In the genomic region with DNA sequence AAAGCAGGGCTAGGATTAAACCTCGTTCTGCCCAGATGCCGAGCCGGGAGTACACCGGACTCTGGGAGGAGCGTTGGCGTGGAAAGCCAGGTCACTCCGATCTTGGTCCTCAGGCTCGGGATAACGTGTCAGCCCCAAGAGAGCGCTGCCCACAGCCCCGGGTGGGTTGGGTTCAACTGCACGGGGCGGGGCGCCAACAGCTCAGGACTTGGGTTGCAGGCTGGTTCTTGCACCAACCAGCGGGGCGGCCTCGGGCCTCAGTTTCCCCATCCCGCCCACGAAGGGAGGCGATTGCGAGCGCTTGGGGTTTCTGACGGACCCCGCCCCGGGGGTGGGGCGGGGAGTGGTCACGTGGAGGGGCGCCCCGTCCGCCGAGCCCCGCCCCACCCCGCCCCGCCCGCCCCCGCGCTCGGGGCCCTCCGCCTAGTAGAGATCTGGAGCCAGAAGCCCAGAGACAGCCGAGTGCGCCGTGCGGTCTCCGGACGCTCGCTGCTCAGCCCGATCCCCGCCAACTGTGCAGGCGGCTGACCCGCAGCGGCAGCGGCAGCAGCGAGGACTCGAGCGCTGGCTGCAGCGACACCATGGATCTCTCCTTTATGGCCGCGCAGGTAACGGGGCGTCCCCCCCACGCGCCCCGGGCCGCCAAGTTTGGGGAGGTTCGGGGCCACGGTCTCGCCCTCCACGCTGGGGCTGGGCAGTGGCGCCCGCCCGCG, we compare ENCODE assay signal across 8 cellular contexts. TPM values are rescaled to one million over a fixed set of nuclear protein-coding genes. Genes with fewer than 3 reads are reported as not detected.
A peak's percentile ranks its signal among the peaks of the same experiment; 100 is the strongest.
DNase-seq lines count a peak whose midpoint lies in the region; ATAC-seq and TF ChIP-seq lines count a peak whose summit lies in the region.

A gene (plus strand): TSS at position 443 of the 713 bp plus-strand sequence. CDS start 139 bp downstream, at position 582.

- H3K36me3 ChIP-seq in body of pancreas (replicated peaks in 1 of 2; ENCODE audit: insufficient read depth in 1 of 2, low read depth in 2 of 2) (no peaks in the 10 kb centered on the region), iPS-20b (ENCODE audit: insufficient read depth, low read depth, low read length) (peaks cover 6% of the 10 kb centered on the region; the same call in 1 of the 2 replicates), skeletal muscle tissue (ENCODE audit: control insufficient read depth in 3 of 3, insufficient read depth in 3 of 3, low read length in 3 of 3) (no peaks in the 10 kb centered on the region)

- H3K9me3 ChIP-seq in T-helper 17 cell (ENCODE audit: control insufficient read depth, low read length, poor library complexity, severe bottlenecking) (no peaks in the 10 kb centered on the region), body of pancreas (no peaks in the 10 kb centered on the region), iPS-20b (ENCODE audit: insufficient read depth, low read depth, low read length) (no peaks in the 10 kb centered on the region), skeletal muscle tissue (ENCODE audit: control insufficient read depth in 3 of 3, low read length in 3 of 3) (no peaks in the 10 kb centered on the region)

- CTCF ChIA-PET in Calu3 (lab: Charles Lee), result no interaction called here

- H3K9ac ChIP-seq in iPS-20b (ENCODE audit: low read depth, low read length) (peak within 1 kb of the TSS; percentile 82), skeletal muscle tissue (ENCODE audit: low read depth in 1 of 3, low read length in 3 of 3) (peak within 1 kb of the TSS; percentile 45 to 89 (median 56))

- no peak within 1 kb of the TSS for H3K27ac Mint-ChIP-seq in Calu3 (ENCODE audit: unreplicated experiment)
- H3K27ac Mint-ChIP-seq in T-helper 17 cell, result peak within 1 kb of the TSS; percentile 8

- intact Hi-C loops in Calu3 (cut with micrococcal nuclease; ENCODE audit: unreplicated experiment) (no loop called here), body of pancreas (cut with DNase I) (no loop called here)

- H3K4me3 ChIP-seq in body of pancreas (peak within 1 kb of the TSS; percentile 18 to 51), iPS-20b (ENCODE audit: low read length) (peak within 1 kb of the TSS; percentile 73), skeletal muscle tissue (ENCODE audit: low read length in 3 of 3) (peak within 1 kb of the TSS; percentile 64 to 82 (median 71))

- peaks cover 62% of the 10 kb centered on the region for H3K27me3 Mint-ChIP-seq in Calu3 (ENCODE audit: unreplicated experiment)
- peaks cover 48% of the 10 kb centered on the region for H3K27me3 Mint-ChIP-seq in T-helper 17 cell

- BruUV-seq in Calu3 (replicated peaks; lab: Mats Ljungman, UMichigan), result no TSS peak

- ATAC-seq in HG03066 (IDR thresholded peaks at IDR 0.05; ENCODE audit: low read depth, unreplicated experiment), result peak; percentile 60
- peak; percentile 86 for ATAC-seq in T-helper 17 cell
- ATAC-seq in body of pancreas, result peak; percentile 84
- no peak for ATAC-seq in HG03045 (IDR thresholded peaks at IDR 0.05; ENCODE audit: unreplicated experiment)
- no peak for ATAC-seq in GM21360 (IDR thresholded peaks at IDR 0.05; ENCODE audit: unreplicated experiment)

- H3K4me3 Mint-ChIP-seq in Calu3 (ENCODE audit: low read depth, unreplicated experiment) (peak within 1 kb of the TSS; percentile 72), T-helper 17 cell (peak within 1 kb of the TSS; percentile 87)

- H3K27ac ChIP-seq in body of pancreas, result peak within 1 kb of the TSS in 3 of 4 donors; percentile 3 to 42 (median 35)
- no peak within 1 kb of the TSS for H3K27ac ChIP-seq in iPS-20b (ENCODE audit: low read length)
- peak within 1 kb of the TSS; percentile 30 for H3K27ac ChIP-seq in skeletal muscle tissue (ENCODE audit: low read depth, low read length)

- H3K27me3 ChIP-seq in body of pancreas (no peaks in the 10 kb centered on the region), iPS-20b (ENCODE audit: insufficient read depth, low read length) (peaks cover 56% of the 10 kb centered on the region), skeletal muscle tissue (ENCODE audit: control insufficient read depth in 3 of 3, insufficient read depth in 3 of 3, low read length in 3 of 3) (peaks cover 8 to 33% (median 8%) of the 10 kb centered on the region in 3 donors)

- peak; percentile 50 for DNase-seq in Calu3
- DNase-seq in T-helper 17 cell, result peak; percentile 19 to 23 (median 22)
- DNase-seq in body of pancreas, result peak; percentile 59 to 76 (median 64)

- 0% methylated on average over 7 to 70 of the region's 72 CpGs for WGBS in body of pancreas, 2 donors

- TF ChIP-seq CTCF in Calu3 (IDR thresholded peaks at IDR 0.05; ENCODE audit: unreplicated experiment), result no peak
- TF ChIP-seq CTCF in body of pancreas (IDR thresholded peaks at IDR 0.05), result no peak

- peaks cover 18% of the 10 kb centered on the region for H3K4me1 ChIP-seq in body of pancreas
- peaks cover 9% of the 10 kb centered on the region; the same call in 1 of the 2 replicates for H3K4me1 ChIP-seq in iPS-20b (ENCODE audit: insufficient read depth, low read length)
- H3K4me1 ChIP-seq in skeletal muscle tissue (ENCODE audit: control insufficient read depth in 3 of 3, insufficient read depth in 3 of 3, low read length in 3 of 3), result peaks cover 6 to 26% (median 15%) of the 10 kb centered on the region in 3 donors

- peak in 2 of 3 donors; percentile 47 to 57 for TF ChIP-seq POLR2A in body of pancreas (IDR thresholded peaks at IDR 0.05)

- H3K4me1 Mint-ChIP-seq in Calu3 (ENCODE audit: low read depth, unreplicated experiment) (peaks cover 14% of the 10 kb centered on the region), T-helper 17 cell (peaks cover 19% of the 10 kb centered on the region)

- no peaks in the 10 kb centered on the region for H3K9me3 Mint-ChIP-seq in Calu3 (ENCODE audit: low read depth, unreplicated experiment)

- H3K36me3 Mint-ChIP-seq in Calu3 (ENCODE audit: insufficient read depth, unreplicated experiment) (peaks cover 17% of the 10 kb centered on the region), T-helper 17 cell (ENCODE audit: low read depth) (no peaks in the 10 kb centered on the region)

RNA-seq across cellular contexts. Expression of the gene that starts here (rescaled TPM):
- total RNA-seq in Calu3 (2022), result 1.3 and 2.6 TPM in 2 replicates
- total RNA-seq in T-helper 17 cell, result 1 to 10 TPM; 1.7 to 2.8 TPM
- 1 to 10 TPM; 4.4 to 4.6 TPM for total RNA-seq in body of pancreas
- 8.9 TPM for total RNA-seq in skeletal muscle tissue

Comparison
In these comparisons a context has a peak if more than half of its experiments do, and no peak if none do; other contexts are left out.
1. ATAC-seq: peak in HG03066 (single experiment), T-helper 17 cell (single experiment) and body of pancreas (single experiment); none in HG03045 (single experiment) and GM21360 (single experiment).
2. Peak in every context shown above with its lines, with median percentiles within 50 percentile points of each other: DNase-seq and H3K4me3 ChIP-seq.